Comparison of ENCODE assay signal across 17 cellular contexts in the genomic region with DNA sequence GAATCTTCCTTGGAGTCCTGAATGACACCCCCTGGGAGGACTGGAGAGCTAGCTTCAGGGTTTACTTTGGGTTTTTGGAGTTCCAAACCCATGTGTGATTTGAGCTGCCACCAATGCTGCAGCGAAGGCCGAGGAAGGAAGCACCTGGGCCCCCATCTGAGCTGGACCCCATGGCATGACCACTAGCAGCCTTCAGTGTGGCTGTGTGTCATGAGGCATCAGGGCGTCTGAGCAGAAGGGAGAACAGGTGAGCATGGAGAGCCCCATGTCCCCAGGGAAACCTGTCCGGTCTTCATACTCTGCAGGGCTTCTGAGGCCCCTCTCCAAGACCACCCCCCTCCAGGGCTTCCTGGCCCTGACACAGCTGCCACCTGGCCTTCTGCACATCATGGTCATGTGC.
DNase-seq lines count a peak whose midpoint lies in the region; ATAC-seq and TF ChIP-seq lines count a peak whose summit lies in the region.
"Had no signal": no experiment of that assay in that cellular context is flagged by ENCODE, and none has a peak within 500 bp of the region (broad histone marks: within the 10 kb centered on the region; RNA-seq: fewer than 3 reads in every experiment).

No MANE protein-coding gene starts in this region.

- in situ Hi-C loops in mammary epithelial cell (cut with MboI; ENCODE audit: low sequenced_read_pairs in 2 of 2) = loop anchor here in 1 of 2 donors (10.0 to 25.0 kb wide), 2 partner anchors 468 to 625 kb away; no protein-coding TSS in a partner anchor

- H3K36me3 ChIP-seq in KOPT-K1 (ENCODE audit: insufficient read depth, low read length) (no peaks in the 10 kb centered on the region), lower lobe of right lung (no peaks in the 10 kb centered on the region), spleen (no peaks in the 10 kb centered on the region), mammary epithelial cell (ENCODE audit: insufficient read depth, low read length) (no peaks in the 10 kb centered on the region), stomach (no peaks in the 10 kb centered on the region)
- H3K36me3 ChIP-seq: HAP-1 had no signal

- H3K4me3 ChIP-seq in lower lobe of right lung (no peak overlapping the region), spleen (no peak overlapping the region), mammary epithelial cell (replicated peaks in 1 of 3; ENCODE audit: insufficient read depth in 1 of 3, low read depth in 2 of 3, low read length in 3 of 3) (no peak overlapping the region), stomach (no peak overlapping the region)
- H3K4me3 ChIP-seq: HAP-1 had no signal

- H3K4me2 ChIP-seq in mammary epithelial cell (ENCODE audit: insufficient read depth, low read depth, low read length) = no peak overlapping the region

- H3K79me2 ChIP-seq in mammary epithelial cell (ENCODE audit: insufficient read depth, low read length) = no peaks in the 10 kb centered on the region

- H2AFZ ChIP-seq in mammary epithelial cell (ENCODE audit: low read depth, low read length) = no peak overlapping the region

- H3K27me3 ChIP-seq in lower lobe of right lung (ENCODE audit: low read depth) (peaks cover 4% of the 10 kb centered on the region), spleen (replicated peaks in 1 of 7) (peaks cover 0 to 37% (median 0%) of the 10 kb centered on the region in 7 donors), mammary epithelial cell (ENCODE audit: insufficient read depth, low read length) (no peaks in the 10 kb centered on the region), stomach (peaks cover 0 to 7% (median 0%) of the 10 kb centered on the region in 3 donors)

- no peak for TF ChIP-seq EP300 in stomach (IDR thresholded peaks at IDR 0.05)

- no peaks in the 10 kb centered on the region for H4K20me1 ChIP-seq in mammary epithelial cell (ENCODE audit: insufficient read depth, low read length)

- H3K4me1 ChIP-seq in lower lobe of right lung (no peaks in the 10 kb centered on the region), spleen (peaks cover 0 to 13% (median 0%) of the 10 kb centered on the region in 6 donors), mammary epithelial cell (ENCODE audit: insufficient read depth, low read length) (peaks cover 7% of the 10 kb centered on the region), stomach (peaks cover 0 to 9% (median 4%) of the 10 kb centered on the region in 4 donors)
- H3K4me1 ChIP-seq: HAP-1 had no signal

- no peak for TF ChIP-seq POLR2A in spleen (IDR thresholded peaks at IDR 0.05)
- no peak for TF ChIP-seq POLR2A in stomach (IDR thresholded peaks at IDR 0.05)

- dilution Hi-C loops in mammary epithelial cell (cut with HindIII; ENCODE audit: low sequenced_read_pairs) = loop anchor here (5.0 kb wide), 2 partner anchors 78 to 102 kb away; no protein-coding TSS in a partner anchor

- peak overlapping the region; percentile 63 for H3K27ac ChIP-seq in KOPT-K1 (ENCODE audit: low read depth, low read length, poor library complexity, severe bottlenecking)
- H3K27ac ChIP-seq in lower lobe of right lung = no peak overlapping the region
- no peak overlapping the region for H3K27ac ChIP-seq in spleen
- H3K27ac ChIP-seq in mammary epithelial cell (ENCODE audit: insufficient read depth, low read depth, low read length) = no peak overlapping the region
- no peak overlapping the region for H3K27ac ChIP-seq in stomach
- H3K27ac ChIP-seq: C4-2B had no signal

- peak; percentile 24 for DNase-seq in activated effector memory CD4-positive, alpha-beta T cell treated with anti-CD3 and anti-CD28 coated beads, Interleukin-2, amount 50 U/mL, for 16 hours
- no peak for DNase-seq in activated effector memory CD4-positive, alpha-beta T cell treated with Interleukin-2 at 50 U/mL for 16 hours
- DNase-seq in lower lobe of right lung (peak; percentile 18), spleen (peak; percentile 58), mammary epithelial cell (no peak), GM20000 (ENCODE audit: low spot score) (no peak), stomach (no peak)
- DNase-seq: 8988T; ACHN; CD8-positive, alpha-beta T cell; DMS153; EL; GOT3 had no signal

- TF ChIP-seq CTCF in lower lobe of right lung (IDR thresholded peaks at IDR 0.05) (no peak), spleen (IDR thresholded peaks at IDR 0.05 in 8 of 11, conservative IDR thresholded peaks at IDR 0.05 in 3 of 11) (no peak), mammary epithelial cell (conservative IDR thresholded peaks at IDR 0.05 in 1 of 2, IDR thresholded peaks at IDR 0.05 in 1 of 2; ENCODE audit: extremely low read depth in 1 of 2, insufficient read depth in 1 of 2, low read depth in 1 of 2, low read length in 2 of 2) (no peak), GM20000 (IDR thresholded peaks at IDR 0.05; ENCODE audit: extremely low read depth, missing control alignments) (no peak), stomach (IDR thresholded peaks at IDR 0.05) (no peak)

- no TSS peak for BruUV-seq in mammary epithelial cell (replicated peaks; lab: Mats Ljungman, UMichigan)

- H3K9me3 ChIP-seq in KOPT-K1 (ENCODE audit: insufficient read depth, low read length, poor library complexity, severe bottlenecking) (peaks cover 9% of the 10 kb centered on the region), lower lobe of right lung (no peaks in the 10 kb centered on the region), spleen (peaks cover 0 to 16% (median 10%) of the 10 kb centered on the region in 8 donors), mammary epithelial cell (replicated peaks; ENCODE audit: insufficient read depth, low read length) (no peaks in the 10 kb centered on the region), stomach (peaks cover 0 to 3% (median 0%) of the 10 kb centered on the region in 4 donors)
- H3K9me3 ChIP-seq: HAP-1 had no signal

- WGBS in spleen, 5 donors = 63 to 77% (median 72%) methylated on average over 3 to 4 of the region's 4 CpGs
- WGBS in mammary epithelial cell (ENCODE audit: low coverage, missing lambda C conversion rate) = 73% methylated on average over 4 of the region's 4 CpGs
- WGBS in stomach, 5 donors = 85 to 94% (median 89%) methylated on average over 3 to 4 of the region's 4 CpGs

- no peak for ATAC-seq in lower lobe of right lung
- ATAC-seq: CD8-positive, alpha-beta T cell; HepG2 had no signal

- H3K9ac ChIP-seq in mammary epithelial cell (ENCODE audit: insufficient read depth, low read length) = no peak overlapping the region

- intact Hi-C loops in lower lobe of right lung (cut with DNase I) = no loop called here
- intact Hi-C loops in spleen (cut with DNase I; ENCODE audit: low total_unique reads) = no loop called here
- intact Hi-C loops in mammary epithelial cell (cut with micrococcal nuclease) = loop anchor here (5.0 to 10.0 kb wide), 4 partner anchors 168 to 893 kb away; no protein-coding TSS in a partner anchor
- intact Hi-C loops in stomach (cut with DNase I; ENCODE audit: low total_unique reads) = no loop called here

- CTCF ChIA-PET in mammary epithelial cell (lab: Charles Lee; ENCODE audit: low non-redundant PET) = interaction anchor here (0.6 kb wide), 1 partner anchor 781 kb away, joined by 3 read pairs; no protein-coding TSS in a partner anchor

Comparison
In these comparisons a context has a peak if more than half of its experiments do, and no peak if none do; other contexts are left out.
1. DNase-seq: peak in activated effector memory CD4-positive, alpha-beta T cell treated with anti-CD3 and anti-CD28 coated beads, Interleukin-2, amount 50 U/mL, for 16 hours (single experiment), lower lobe of right lung (single experiment) and spleen (single experiment); none in activated effector memory CD4-positive, alpha-beta T cell treated with Interleukin-2 at 50 U/mL for 16 hours (single experiment), mammary epithelial cell (single experiment), GM20000 (single experiment) and stomach (single experiment).